ENCODE assay signal across 1 cellular context in the genomic region with DNA sequence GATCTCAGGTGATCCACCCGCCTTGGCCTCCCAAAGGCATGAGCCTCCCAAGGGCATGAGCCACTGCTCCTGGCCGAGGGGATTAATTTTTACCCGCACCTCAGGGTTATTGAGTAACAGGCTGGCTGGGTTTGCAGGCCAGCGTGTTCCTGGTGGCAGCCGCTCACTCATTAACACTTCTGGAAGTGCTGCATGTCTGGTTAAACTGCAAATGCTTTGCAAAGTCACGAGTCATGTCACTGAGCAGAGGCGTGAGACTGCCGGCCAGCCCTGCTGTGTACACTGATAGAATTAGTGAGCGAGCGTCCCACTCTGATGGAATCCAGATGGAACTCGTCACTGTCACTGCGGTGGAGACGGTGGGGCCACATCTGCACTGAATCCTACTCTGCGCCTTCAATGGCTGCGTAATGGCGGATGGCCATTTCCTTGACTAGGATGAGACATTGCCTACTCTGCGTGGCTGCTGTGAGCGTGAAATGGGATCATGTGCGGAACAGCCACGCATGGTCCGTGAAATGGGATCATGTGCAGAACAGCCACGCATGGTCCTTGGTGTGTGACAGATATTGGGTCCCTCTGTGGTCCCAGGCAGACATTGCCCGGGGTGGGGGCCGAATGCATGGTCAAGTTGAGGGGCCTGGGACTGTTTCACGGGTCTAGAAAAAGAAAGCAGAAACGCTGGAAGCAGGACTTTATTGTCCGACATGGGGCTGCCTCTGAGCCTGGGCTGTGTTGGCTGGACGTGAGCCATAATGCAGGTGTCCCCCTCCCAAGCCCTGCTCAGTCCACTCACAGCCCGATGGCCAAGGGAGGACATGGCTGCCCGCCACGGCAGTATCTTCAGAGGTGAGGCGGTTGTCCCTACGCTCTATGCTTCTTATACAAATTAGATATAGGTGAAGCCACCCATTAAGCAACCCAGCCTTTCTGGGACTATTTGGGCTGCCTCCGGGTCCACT.
TF ChIP-seq lines count a peak whose summit lies in the region.

No MANE protein-coding gene starts in this region.

TF ChIP-seq in H1, 55 proteins besides CTCF, POLR2A, EP300 and RAD21:
- TF ChIP-seq YY1 (IDR thresholded peaks at IDR 0.05; ENCODE audit: low read depth, low read length): no peak
- TF ChIP-seq SIRT6 (IDR thresholded peaks at IDR 0.05; ENCODE audit: low read length): no peak
- TF ChIP-seq CBX5 (IDR thresholded peaks at IDR 0.05; ENCODE audit: low read depth, low read length): no peak
- TF ChIP-seq RFX5 (IDR thresholded peaks at IDR 0.05; ENCODE audit: borderline replicate concordance, low read depth, low read length): no peak
- no peak for TF ChIP-seq CTBP2 (IDR thresholded peaks at IDR 0.05; ENCODE audit: borderline replicate concordance, insufficient read depth, insufficient read length, low read length)
- TF ChIP-seq SRF (IDR thresholded peaks at IDR 0.05; ENCODE audit: low read depth, low read length): no peak
